In genomic region chr11:65572356-65573043, GRCh38 we compare ENCODE assay signal across 1 cellular context.
TF ChIP-seq lines count a peak whose summit lies in the region.

TSS of gene FAM89B (plus strand) at chr11:65572538. CDS start at chr11:65572670, 132 bp downstream.

TF ChIP-seq in GM12878, 131 proteins besides CTCF, POLR2A, EP300 and RAD21 (continued from another document and continues in another):
- no peak for TF ChIP-seq E2F8 (IDR thresholded peaks at IDR 0.05; ENCODE audit: low read depth, partially characterized antibody)
- TF ChIP-seq ASH2L (IDR thresholded peaks at IDR 0.05; ENCODE audit: borderline replicate concordance, low read depth), result no peak
- TF ChIP-seq SKIL (IDR thresholded peaks at IDR 0.05; ENCODE audit: low read depth, poor library complexity, severe bottlenecking), result no peak
- no peak for TF ChIP-seq PBX3 (IDR thresholded peaks at IDR 0.05; ENCODE audit: insufficient replicate concordance, low read depth, low read length)
- no peak for TF ChIP-seq RUNX3 (IDR thresholded peaks at IDR 0.05; ENCODE audit: low read length)
- TF ChIP-seq HDAC6 (IDR thresholded peaks at IDR 0.05; ENCODE audit: unreplicated experiment), result no peak
- peak in 1 of 2 experiments; percentile 53; a peak in 2 of 4 replicates for TF ChIP-seq BHLHE40 (IDR thresholded peaks at IDR 0.05; ENCODE audit: borderline replicate concordance in 1 of 2, low read depth in 2 of 2, low read length in 1 of 2)
- no peak for TF ChIP-seq PAX5 (IDR thresholded peaks at IDR 0.05; ENCODE audit: borderline replicate concordance, low read depth, low read length)
- TF ChIP-seq USF1 (IDR thresholded peaks at IDR 0.05; ENCODE audit: borderline replicate concordance, extremely low read length, insufficient read depth, low read depth, low read length), result no peak
- TF ChIP-seq TCF7 (IDR thresholded peaks at IDR 0.05; ENCODE audit: borderline replicate concordance), result no peak
- no peak for TF ChIP-seq EED (IDR thresholded peaks at IDR 0.05; ENCODE audit: low read depth)
- no peak for TF ChIP-seq POU2F2 (IDR thresholded peaks at IDR 0.05; ENCODE audit: borderline replicate concordance, low read depth, low read length)
- no peak for TF ChIP-seq RBBP5 (conservative IDR thresholded peaks at IDR 0.05)
- no peak for TF ChIP-seq BCL11A (IDR thresholded peaks at IDR 0.05; ENCODE audit: low read depth, low read length)
- TF ChIP-seq RFX5 (IDR thresholded peaks at IDR 0.05; ENCODE audit: low read depth, low read length), result no peak
- TF ChIP-seq MYB (IDR thresholded peaks at IDR 0.05; ENCODE audit: borderline replicate concordance, low read depth, low read length), result no peak
- no peak for TF ChIP-seq NR2C2 (IDR thresholded peaks at IDR 0.05; ENCODE audit: borderline replicate concordance, control insufficient read depth, insufficient read length, low read depth)
- TF ChIP-seq PKNOX1 (IDR thresholded peaks at IDR 0.05), result no peak
- TF ChIP-seq ELK1 (IDR thresholded peaks at IDR 0.05; ENCODE audit: low read depth, low read length), result no peak
- TF ChIP-seq DPF2 (IDR thresholded peaks at IDR 0.05), result peak; percentile 72
- TF ChIP-seq SIX5 (IDR thresholded peaks at IDR 0.05; ENCODE audit: low read depth, low read length, severe bottlenecking), result no peak
- TF ChIP-seq TAF1 (IDR thresholded peaks at IDR 0.05; ENCODE audit: borderline replicate concordance, low read depth, low read length), result peak; percentile 23; the same call in 1 of the 2 replicates
- TF ChIP-seq JUND (IDR thresholded peaks at IDR 0.05; ENCODE audit: low read depth, low read length), result no peak
- TF ChIP-seq ZNF592 (IDR thresholded peaks at IDR 0.05), result no peak
- TF ChIP-seq ZSCAN29 (IDR thresholded peaks at IDR 0.05), result 0 out of 2 replicates have a peak, but pooled peaks have one; percentile 28
- no peak for TF ChIP-seq CBX3 (IDR thresholded peaks at IDR 0.05; ENCODE audit: borderline replicate concordance, low read depth)
- TF ChIP-seq ATF3 (IDR thresholded peaks at IDR 0.05; ENCODE audit: borderline replicate concordance, extremely low read depth, low read depth, low read length), result no peak
- TF ChIP-seq E2F4 (IDR thresholded peaks at IDR 0.05; ENCODE audit: low read depth, low read length), result no peak
- TF ChIP-seq SREBF1 (IDR thresholded peaks at IDR 0.05; ENCODE audit: low read length), result no peak
- no peak for TF ChIP-seq JUNB (IDR thresholded peaks at IDR 0.05)
- no peak for TF ChIP-seq MEF2B (IDR thresholded peaks at IDR 0.05; ENCODE audit: partially characterized antibody, poor library complexity, severe bottlenecking)
- TF ChIP-seq MEF2A (IDR thresholded peaks at IDR 0.05; ENCODE audit: insufficient read depth, low read depth, low read length), result 0 out of 2 replicates have a peak, but pooled peaks have one; percentile 12
- no peak for TF ChIP-seq HDGF (IDR thresholded peaks at IDR 0.05)
- TF ChIP-seq ETV6 (conservative IDR thresholded peaks at IDR 0.05 in 1 of 2, IDR thresholded peaks at IDR 0.05 in 1 of 2; ENCODE audit: borderline replicate concordance in 1 of 2, low read depth in 1 of 2), result no peak
- no peak for TF ChIP-seq KDM1A (IDR thresholded peaks at IDR 0.05; ENCODE audit: borderline replicate concordance)
- no peak for TF ChIP-seq USF2 (IDR thresholded peaks at IDR 0.05; ENCODE audit: borderline replicate concordance, low read depth, low read length)
- no peak for TF ChIP-seq MYC (IDR thresholded peaks at IDR 0.05; ENCODE audit: insufficient read depth, insufficient read length, insufficient replicate concordance, low read length, severe bottlenecking)
- no peak for TF ChIP-seq SUPT20H (IDR thresholded peaks at IDR 0.05; ENCODE audit: borderline replicate concordance, control insufficient read depth, low read depth, low read length)
- no peak for TF ChIP-seq SMAD5 (IDR thresholded peaks at IDR 0.05; ENCODE audit: low read depth)
- TF ChIP-seq NBN (IDR thresholded peaks at IDR 0.05), result no peak; the same call in 1 of the 2 replicates
- TF ChIP-seq SRF (IDR thresholded peaks at IDR 0.05; ENCODE audit: low read depth in 2 of 2, low read length in 2 of 2), result no peak
- 0 out of 2 replicates have a peak, but pooled peaks have one; percentile 10 for TF ChIP-seq ATF7 (IDR thresholded peaks at IDR 0.05; ENCODE audit: low read depth)
- TF ChIP-seq SMC3 (IDR thresholded peaks at IDR 0.05; ENCODE audit: borderline replicate concordance, low read length), result no peak
- TF ChIP-seq TCF3 (IDR thresholded peaks at IDR 0.05; ENCODE audit: borderline replicate concordance, insufficient read depth, low read depth, low read length), result 0 out of 2 replicates have a peak, but pooled peaks have one; percentile 21
